In genomic region chr18:77054288-77054605, GRCh38 we compare ENCODE assay signal across 7 cellular contexts.
DNase-seq lines count a peak whose midpoint lies in the region; ATAC-seq and TF ChIP-seq lines count a peak whose summit lies in the region.

No MANE protein-coding gene starts in this region.

- TF ChIP-seq CTCF in neural progenitor cell (IDR thresholded peaks at IDR 0.05), result no peak

- peaks cover 13% of the 10 kb centered on the region for H3K36me3 Mint-ChIP-seq in activated naive CD8-positive, alpha-beta T cell treated with anti-CD3 and anti-CD28 coated beads for 36 hours
- no peaks in the 10 kb centered on the region for H3K36me3 Mint-ChIP-seq in neural progenitor cell

- no peak overlapping the region for H3K27ac ChIP-seq in neural progenitor cell

- no peaks in the 10 kb centered on the region for H3K36me3 ChIP-seq in neural progenitor cell

- H3K9me3 ChIP-seq in neural progenitor cell (ENCODE audit: low read depth), result no peaks in the 10 kb centered on the region

- no peaks in the 10 kb centered on the region for H3K9me3 Mint-ChIP-seq in activated naive CD8-positive, alpha-beta T cell treated with anti-CD3 and anti-CD28 coated beads for 36 hours
- H3K9me3 Mint-ChIP-seq in neural progenitor cell, result no peaks in the 10 kb centered on the region

- ATAC-seq in GM19395 (IDR thresholded peaks at IDR 0.05; ENCODE audit: unreplicated experiment) (peak; percentile 14), HG03354 (IDR thresholded peaks at IDR 0.05; ENCODE audit: poor library complexity, severe bottlenecking, unreplicated experiment) (peak; percentile 12)

- no peaks in the 10 kb centered on the region for H3K27me3 Mint-ChIP-seq in activated naive CD8-positive, alpha-beta T cell treated with anti-CD3 and anti-CD28 coated beads for 36 hours
- peaks cover 7% of the 10 kb centered on the region for H3K27me3 Mint-ChIP-seq in neural progenitor cell (ENCODE audit: insufficient read depth, low read depth)

- H3K4me3 ChIP-seq in neural progenitor cell, result no peak overlapping the region

- H3F3A ChIP-seq in neural progenitor cell (ENCODE audit: low read depth), result peaks cover 15% of the 10 kb centered on the region

- H4K20me1 ChIP-seq in neural progenitor cell (ENCODE audit: low read depth), result no peaks in the 10 kb centered on the region

- H3K27ac Mint-ChIP-seq in activated naive CD8-positive, alpha-beta T cell treated with anti-CD3 and anti-CD28 coated beads for 36 hours, result peak overlapping the region; percentile 100
- H3K27ac Mint-ChIP-seq in neural progenitor cell, result peak overlapping the region; percentile 53

- H3K4me1 ChIP-seq in neural progenitor cell, result peaks cover 24% of the 10 kb centered on the region

- H3K4me1 Mint-ChIP-seq in activated naive CD8-positive, alpha-beta T cell treated with anti-CD3 and anti-CD28 coated beads for 36 hours, result peaks cover 55% of the 10 kb centered on the region
- H3K4me1 Mint-ChIP-seq in neural progenitor cell, result peaks cover 40% of the 10 kb centered on the region

- H3K4me2 ChIP-seq in neural progenitor cell, result no peak overlapping the region

- H3K79me2 ChIP-seq in neural progenitor cell (ENCODE audit: low read depth), result no peaks in the 10 kb centered on the region

- H2AFZ ChIP-seq in neural progenitor cell (replicated peaks), result no peak overlapping the region

- peak overlapping the region; percentile 75 for H3K4me3 Mint-ChIP-seq in activated naive CD8-positive, alpha-beta T cell treated with anti-CD3 and anti-CD28 coated beads for 36 hours
- no peak overlapping the region for H3K4me3 Mint-ChIP-seq in neural progenitor cell

- H3K9ac ChIP-seq in neural progenitor cell, result no peak overlapping the region

- H3K27me3 ChIP-seq in neural progenitor cell, result peaks cover 42% of the 10 kb centered on the region

- DNase-seq in activated naive CD8-positive, alpha-beta T cell treated with anti-CD3 and anti-CD28 coated beads for 36 hours, result peak; percentile 45
- DNase-seq in neural progenitor cell (ENCODE audit: low spot score), result no peak
- DNase-seq in NCI-H128 (lab: John Stamatoyannopoulos, UW; ENCODE audit: unreplicated experiment), result no peak
- DNase-seq in GF-D8 (lab: John Stamatoyannopoulos, UW), result no peak
- no peak for DNase-seq in A172 (ENCODE audit: low spot score)
